Comparison of ENCODE assay signal across 8 cellular contexts in the genomic region with DNA sequence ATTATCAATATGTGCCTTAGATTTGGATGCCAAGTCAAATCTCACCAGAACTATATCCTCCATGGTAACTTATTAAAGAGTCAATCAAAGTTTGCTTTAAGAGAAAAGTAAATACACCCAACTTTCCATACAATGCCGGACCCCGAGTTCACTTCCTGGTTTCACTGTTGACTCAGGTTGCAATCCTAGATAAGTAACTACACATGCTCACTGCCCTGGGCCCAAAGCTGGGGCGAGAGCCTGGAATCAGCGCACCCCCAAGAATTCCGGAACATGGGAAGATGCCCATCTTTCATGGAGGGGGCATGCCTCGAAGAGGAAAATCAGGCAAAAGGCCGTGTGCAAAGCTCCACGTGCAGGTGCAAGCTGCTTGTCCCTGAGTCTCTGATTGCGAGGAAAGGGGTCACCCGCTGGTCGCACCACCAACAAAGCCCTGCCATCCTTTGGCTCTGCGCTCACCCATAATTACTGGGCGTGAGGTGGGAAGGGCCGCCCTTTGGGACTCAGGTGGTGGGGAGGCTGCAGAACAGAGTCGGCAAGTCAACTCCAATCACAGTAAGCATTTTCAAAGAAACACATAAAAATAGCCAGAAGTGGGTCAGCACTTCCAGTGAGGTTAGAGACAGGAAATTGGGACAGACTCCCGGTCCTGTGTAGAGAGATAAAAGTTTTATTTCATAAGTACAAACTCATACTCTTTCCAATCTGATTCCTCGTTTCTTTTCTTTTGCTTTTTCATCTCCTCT.
DNase-seq lines count a peak whose midpoint lies in the region; ATAC-seq and TF ChIP-seq lines count a peak whose summit lies in the region.

No MANE protein-coding gene starts in this region.

- H4K20me1 ChIP-seq in OCI-LY3 (ENCODE audit: insufficient read depth, low read length), result no peaks in the 10 kb centered on the region

- TF ChIP-seq CTCF in OCI-LY3 (IDR thresholded peaks at IDR 0.05; ENCODE audit: low read depth, low read length) (no peak), epithelial cell of esophagus (IDR thresholded peaks at IDR 0.05; ENCODE audit: insufficient read depth, low read depth, low read length, missing control alignments) (no peak), psoas muscle (IDR thresholded peaks at IDR 0.05) (no peak), WERI-Rb-1 (IDR thresholded peaks at IDR 0.05; ENCODE audit: low read depth, low read length) (no peak)

- H3K9ac ChIP-seq in OCI-LY3 (ENCODE audit: low read length), result peak overlapping the region; percentile 78; the same call in 1 of the 2 replicates

- peak overlapping the region; percentile 89 for H3K4me2 ChIP-seq in OCI-LY3 (ENCODE audit: low read length)

- H3K4me3 ChIP-seq in OCI-LY3 (ENCODE audit: low read length) (peak overlapping the region; percentile 25; the same call in 1 of the 2 replicates), epithelial cell of esophagus (ENCODE audit: low read length) (no peak overlapping the region), psoas muscle (no peak overlapping the region), WERI-Rb-1 (ENCODE audit: low read depth, low read length) (no peak overlapping the region), MG63 (no peak overlapping the region)

- H3K36me3 ChIP-seq in OCI-LY3 (replicated peaks; ENCODE audit: low read depth, low read length), result no peaks in the 10 kb centered on the region
- H3K36me3 ChIP-seq in psoas muscle (ENCODE audit: insufficient read depth in 1 of 2, low read depth in 1 of 2), result no peaks in the 10 kb centered on the region
- H3K36me3 ChIP-seq in WERI-Rb-1, result no peaks in the 10 kb centered on the region
- H3K36me3 ChIP-seq in MG63, result no peaks in the 10 kb centered on the region

- peak; percentile 49 for DNase-seq in ELR (ENCODE audit: low read depth)
- peak; percentile 69 for DNase-seq in epithelial cell of esophagus (ENCODE audit: low read depth)
- DNase-seq in psoas muscle, result no peak
- no peak for DNase-seq in WERI-Rb-1
- DNase-seq in MG63, result no peak

- ATAC-seq in psoas muscle (no peak), GM21528 (IDR thresholded peaks at IDR 0.05; ENCODE audit: low FRiP score, unreplicated experiment) (no peak), GM18909 (IDR thresholded peaks at IDR 0.05; ENCODE audit: poor library complexity, unreplicated experiment) (no peak)

- no peaks in the 10 kb centered on the region for H3K79me2 ChIP-seq in OCI-LY3 (ENCODE audit: low read length)

- H3K9me3 ChIP-seq in OCI-LY3 (ENCODE audit: insufficient read depth, low read length), result no peaks in the 10 kb centered on the region
- H3K9me3 ChIP-seq in psoas muscle, result no peaks in the 10 kb centered on the region
- H3K9me3 ChIP-seq in WERI-Rb-1 (ENCODE audit: severe bottlenecking), result no peaks in the 10 kb centered on the region
- no peaks in the 10 kb centered on the region for H3K9me3 ChIP-seq in MG63

- intact Hi-C loops in psoas muscle (cut with DNase I), result loop anchor here in 1 of 2 donors (5.0 kb wide), 1 partner anchor 34 kb away; no protein-coding TSS in a partner anchor

- peak overlapping the region; percentile 2; the same call in 1 of the 2 replicates for H2AFZ ChIP-seq in OCI-LY3 (ENCODE audit: low read depth, low read length)

- 74 to 75% (median 74%) methylated on average over 17 of the region's 17 CpGs for WGBS in psoas muscle, 3 donors

- H3K27ac ChIP-seq in OCI-LY3 (ENCODE audit: low read length) (peak overlapping the region; percentile 92), psoas muscle (peak overlapping the region; percentile 60), WERI-Rb-1 (no peak overlapping the region)

- H3K4me1 ChIP-seq in OCI-LY3 (ENCODE audit: low read length) (peaks cover 91% of the 10 kb centered on the region), psoas muscle (peaks cover 70% of the 10 kb centered on the region)

- no peaks in the 10 kb centered on the region for H3K27me3 ChIP-seq in OCI-LY3 (ENCODE audit: low read depth, low read length)
- H3K27me3 ChIP-seq in psoas muscle (ENCODE audit: insufficient read depth in 3 of 3, low read length in 2 of 3), result no peaks in the 10 kb centered on the region
- no peaks in the 10 kb centered on the region for H3K27me3 ChIP-seq in WERI-Rb-1 (ENCODE audit: insufficient read depth, low read depth, severe bottlenecking)
- H3K27me3 ChIP-seq in MG63, result no peaks in the 10 kb centered on the region

Comparison
In these comparisons a context has a peak if more than half of its experiments do, and no peak if none do; other contexts are left out.
1. DNase-seq: peak in ELR (single experiment) and epithelial cell of esophagus (single experiment); none in psoas muscle (0 of 2), WERI-Rb-1 (single experiment) and MG63 (single experiment).